ENCODE assay signal across 25 cellular contexts in genomic region chrX:6407541-6407940, GRCh38.
"Had no signal": no experiment of that assay in that cellular context is flagged by ENCODE, and none has a peak within 500 bp of the region (broad histone marks: within the 10 kb centered on the region; RNA-seq: fewer than 3 reads in every experiment).

No MANE protein-coding gene starts in this region.

- H3K27ac Mint-ChIP-seq: dendritic cell treated with granulocyte-macrophage colony-stimulating factor and Interleukin-4, amounts not matched to agents 40 ng/mL and 50 ng/mL, for 4 days; effector memory CD8-positive, alpha-beta T cell; endodermal cell; immature natural killer cell; mesothelial cell of epicardium; naive B cell had no signal

- H3K4me3 ChIP-seq: colonic mucosa, esophagus muscularis mucosa, gastroesophageal sphincter, heart left ventricle, hepatocyte, left lung, lower lobe of right lung, mucosa of descending colon had no signal

- H3K9me3 Mint-ChIP-seq: effector memory CD8-positive, alpha-beta T cell; endodermal cell; mesothelial cell of epicardium had no signal

- FAIRE-seq: endometrium, endothelial cell of umbilical vein, frontal cortex, keratinocyte had no signal

- H3K4me1 ChIP-seq: colonic mucosa, esophagus muscularis mucosa, foreskin keratinocyte, gastroesophageal sphincter, heart left ventricle, left lung, lower lobe of right lung had no signal

- ATAC-seq: effector memory CD8-positive, alpha-beta T cell; foreskin keratinocyte; gastroesophageal sphincter; heart left ventricle; left cardiac atrium; left lung; left ventricle myocardium superior; lower lobe of right lung; mucosa of descending colon had no signal

- H3K27me3 Mint-ChIP-seq: dendritic cell treated with granulocyte-macrophage colony-stimulating factor and Interleukin-4, amounts not matched to agents 40 ng/mL and 50 ng/mL, for 4 days; effector memory CD8-positive, alpha-beta T cell; naive B cell had no signal

- H3K36me3 Mint-ChIP-seq: immature natural killer cell, mesothelial cell of epicardium, naive B cell had no signal

- H3K9me3 ChIP-seq: colonic mucosa, esophagus muscularis mucosa, gastroesophageal sphincter, heart left ventricle, left lung, lower lobe of right lung, mucosa of descending colon had no signal

- H2AFZ ChIP-seq: hepatocyte had no signal

- H3K27me3 ChIP-seq: colonic mucosa, esophagus muscularis mucosa, foreskin keratinocyte, gastroesophageal sphincter, heart left ventricle, hepatocyte, left lung had no signal

- H3K4me3 Mint-ChIP-seq: dendritic cell treated with granulocyte-macrophage colony-stimulating factor and Interleukin-4, amounts not matched to agents 40 ng/mL and 50 ng/mL, for 4 days; effector memory CD8-positive, alpha-beta T cell; endodermal cell; immature natural killer cell; mesothelial cell of epicardium; naive B cell had no signal

- H3K79me2 ChIP-seq: hepatocyte had no signal

- H3K27ac ChIP-seq: colonic mucosa, esophagus muscularis mucosa, foreskin keratinocyte, gastroesophageal sphincter, heart left ventricle, hepatocyte, left lung, lower lobe of right lung had no signal

- H3K4me1 Mint-ChIP-seq: immature natural killer cell, mesothelial cell of epicardium, naive B cell had no signal

- DNase-seq: colonic mucosa; cortex of kidney; effector CD8-positive, alpha-beta T cell; effector memory CD8-positive, alpha-beta T cell; endodermal cell; foreskin keratinocyte; heart left ventricle; hypothalamus; immature natural killer cell; left cardiac atrium; left lung; left ventricle myocardium superior; lower lobe of right lung; mesenchymal stem cell; mucosa of descending colon; naive B cell had no signal

- H3K36me3 ChIP-seq: colonic mucosa, esophagus muscularis mucosa, gastroesophageal sphincter, heart left ventricle, left lung, lower lobe of right lung had no signal

- H3K4me2 ChIP-seq: hepatocyte had no signal
